8 cellular contexts compared by ENCODE assay signal in the genomic region with DNA sequence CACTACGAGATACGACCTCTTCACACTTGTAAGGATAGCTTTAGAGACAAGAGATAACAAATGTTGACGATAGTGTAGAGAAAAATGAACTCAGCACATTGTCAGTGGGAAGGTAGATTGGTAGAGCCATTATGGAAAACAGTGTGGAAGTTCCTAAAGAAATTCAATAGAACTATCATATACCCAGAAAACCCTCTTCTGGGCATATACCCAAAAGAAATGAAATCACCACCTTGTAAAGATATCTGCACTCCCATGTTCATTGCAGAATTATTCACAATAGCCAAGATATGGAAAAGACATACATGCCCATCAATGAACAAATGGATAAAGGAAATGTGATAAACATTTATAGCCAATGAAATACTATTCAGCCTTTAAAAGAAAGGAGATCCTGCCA.
"Had no signal": no experiment of that assay in that cellular context is flagged by ENCODE, and none has a peak within 500 bp of the region (broad histone marks: within the 10 kb centered on the region; RNA-seq: fewer than 3 reads in every experiment).

No MANE protein-coding gene starts in this region.

- H3K4me3 ChIP-seq: GM12878 had no signal

- DNase-seq: GDM1, GF-D8 had no signal

- FAIRE-seq: G401.6, GM12878, GM12891, GM12892, GM18507, GM19239 had no signal

- ATAC-seq: GM12878 had no signal
